Comparison of ENCODE assay signal across 2 cellular contexts in the genomic region with DNA sequence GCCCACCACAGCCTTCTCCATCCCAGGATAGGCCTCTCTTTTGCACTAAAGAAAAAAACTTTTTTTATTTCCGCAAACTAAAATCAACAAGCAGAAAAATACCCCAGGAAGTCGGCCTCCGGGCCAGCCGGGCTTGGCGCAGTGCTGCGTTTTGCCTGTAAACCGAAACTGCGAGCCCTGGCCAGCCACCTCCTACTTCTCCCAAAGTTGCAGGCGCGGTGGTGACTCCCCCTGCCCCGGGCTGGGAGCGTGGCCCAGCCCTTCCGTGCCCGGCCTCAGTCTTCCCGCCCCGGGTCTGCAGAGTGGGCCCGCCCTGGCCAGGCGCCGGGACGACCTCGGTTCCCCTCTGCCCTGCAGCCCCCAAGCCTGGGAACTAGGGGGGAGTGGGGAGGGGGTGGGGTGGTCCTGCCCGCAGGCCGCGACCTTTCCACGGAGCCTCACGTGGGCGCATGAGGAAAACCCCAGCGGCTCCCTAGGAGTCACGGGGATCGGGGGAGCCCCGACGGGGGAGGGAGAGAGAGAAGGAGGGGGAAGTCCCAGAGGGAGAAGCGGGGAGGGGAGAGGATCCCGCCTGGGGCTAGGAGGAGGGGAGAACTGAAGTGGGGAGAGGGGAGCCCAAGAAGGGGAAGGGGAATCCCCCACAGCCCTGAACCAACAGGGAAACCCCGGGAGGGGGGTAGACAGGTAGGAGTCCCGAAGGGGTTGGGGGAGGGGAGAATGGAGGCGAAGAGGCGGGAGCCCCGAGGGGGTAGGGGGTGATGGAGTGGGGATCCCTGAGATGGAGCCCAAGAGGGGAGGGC.
TF ChIP-seq lines count a peak whose summit lies in the region.

No MANE protein-coding gene starts in this region.

TF ChIP-seq in IMR-90, 13 proteins besides CTCF, POLR2A, EP300 and RAD21:
- TF ChIP-seq BHLHE40 (IDR thresholded peaks at IDR 0.05; ENCODE audit: low read depth, low read length) (peak; percentile 75), FOS (IDR thresholded peaks at IDR 0.05; ENCODE audit: low read depth, low read length) (no peak), CHD1 (IDR thresholded peaks at IDR 0.05; ENCODE audit: low read depth, low read length) (peak; percentile 62), MAZ (IDR thresholded peaks at IDR 0.05; ENCODE audit: borderline replicate concordance, low read depth, low read length) (peak; percentile 62)
- TF ChIP-seq, protein P1, sequence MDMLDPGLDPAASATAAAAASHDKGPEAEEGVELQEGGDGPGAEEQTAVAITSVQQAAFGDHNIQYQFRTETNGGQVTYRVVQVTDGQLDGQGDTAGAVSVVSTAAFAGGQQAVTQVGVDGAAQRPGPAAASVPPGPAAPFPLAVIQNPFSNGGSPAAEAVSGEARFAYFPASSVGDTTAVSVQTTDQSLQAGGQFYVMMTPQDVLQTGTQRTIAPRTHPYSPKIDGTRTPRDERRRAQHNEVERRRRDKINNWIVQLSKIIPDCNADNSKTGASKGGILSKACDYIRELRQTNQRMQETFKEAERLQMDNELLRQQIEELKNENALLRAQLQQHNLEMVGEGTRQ (IDR thresholded peaks at IDR 0.05; ENCODE audit: low read depth, low read length), result peak; percentile 58; the same call in 1 of the 2 replicates

TF ChIP-seq in H1, 55 proteins besides CTCF, POLR2A, EP300 and RAD21 (continues in another document):
- TF ChIP-seq TEAD4 (IDR thresholded peaks at IDR 0.05; ENCODE audit: low read depth, low read length) (no peak), EGR1 (IDR thresholded peaks at IDR 0.05; ENCODE audit: borderline replicate concordance, low read depth, low read length) (0 out of 2 replicates have a peak, but pooled peaks have one; percentile 44), TBP (IDR thresholded peaks at IDR 0.05; ENCODE audit: low read depth, low read length) (no peak), BRCA1 (IDR thresholded peaks at IDR 0.05; ENCODE audit: low read depth, low read length) (no peak), POU5F1 (IDR thresholded peaks at IDR 0.05; ENCODE audit: low read depth, low read length) (no peak), MAFK (IDR thresholded peaks at IDR 0.05; ENCODE audit: low read depth, low read length) (no peak), KDM5A (IDR thresholded peaks at IDR 0.05; ENCODE audit: low read length) (no peak), BCL11A (IDR thresholded peaks at IDR 0.05; ENCODE audit: low read depth in 2 of 2, low read length in 2 of 2) (no peak), SP2 (IDR thresholded peaks at IDR 0.05; ENCODE audit: low read length) (no peak), HDAC6 (IDR thresholded peaks at IDR 0.05; ENCODE audit: low read depth, low read length) (no peak), PHF8 (conservative IDR thresholded peaks at IDR 0.05; ENCODE audit: low read depth, low read length) (no peak), EZH2 (IDR thresholded peaks at IDR 0.05; ENCODE audit: low read depth, low read length, severe bottlenecking) (peak; percentile 4), CHD2 (IDR thresholded peaks at IDR 0.05; ENCODE audit: low read length) (no peak), POLR2AphosphoS5 (IDR thresholded peaks at IDR 0.05; ENCODE audit: low read depth, low read length) (peak; percentile 18; the same call in 1 of the 2 replicates), YY1 (IDR thresholded peaks at IDR 0.05; ENCODE audit: low read depth, low read length) (no peak), SP1 (IDR thresholded peaks at IDR 0.05; ENCODE audit: low read depth, low read length) (0 out of 2 replicates have a peak, but pooled peaks have one; percentile 8), SP4 (IDR thresholded peaks at IDR 0.05; ENCODE audit: low read length) (no peak), SRF (IDR thresholded peaks at IDR 0.05; ENCODE audit: low read depth, low read length) (no peak), SUZ12 (IDR thresholded peaks at IDR 0.05; ENCODE audit: low read length) (no peak; the same call in 1 of the 2 replicates), CBX5 (IDR thresholded peaks at IDR 0.05; ENCODE audit: low read depth, low read length) (no peak), CTBP2 (IDR thresholded peaks at IDR 0.05; ENCODE audit: borderline replicate concordance, insufficient read depth, insufficient read length, low read length) (peak; percentile 82), SIX5 (IDR thresholded peaks at IDR 0.05; ENCODE audit: low read depth, low read length) (no peak), SIRT6 (IDR thresholded peaks at IDR 0.05; ENCODE audit: low read length) (no peak), CREB1 (IDR thresholded peaks at IDR 0.05) (no peak), NRF1 (IDR thresholded peaks at IDR 0.05; ENCODE audit: low read depth, low read length) (no peak), CHD1 (IDR thresholded peaks at IDR 0.05; ENCODE audit: low read depth, low read length) (no peak), RBBP5 (IDR thresholded peaks at IDR 0.05; ENCODE audit: borderline replicate concordance, low read depth, low read length) (0 out of 2 replicates have a peak, but pooled peaks have one; percentile 31), CBX8 (IDR thresholded peaks at IDR 0.05; ENCODE audit: borderline replicate concordance, low read depth, low read length) (no peak), NANOG (IDR thresholded peaks at IDR 0.05; ENCODE audit: insufficient read depth, low read depth, low read length, poor library complexity, severe bottlenecking) (no peak), KDM4A (IDR thresholded peaks at IDR 0.05; ENCODE audit: low read depth, low read length, severe bottlenecking) (no peak), HDAC2 (IDR thresholded peaks at IDR 0.05; ENCODE audit: borderline replicate concordance in 1 of 2, low read depth in 2 of 2, low read length in 2 of 2) (peak in 1 of 2 experiments; percentile 46; a peak in 1 of 4 replicates), GABPA (IDR thresholded peaks at IDR 0.05; ENCODE audit: borderline replicate concordance, insufficient read depth, low read length) (no peak), ASH2L (IDR thresholded peaks at IDR 0.05; ENCODE audit: low read length) (peak; percentile 70), TAF1 (IDR thresholded peaks at IDR 0.05; ENCODE audit: low read depth, low read length) (no peak), CEBPB (IDR thresholded peaks at IDR 0.05; ENCODE audit: low read depth, low read length) (no peak), TAF7 (optimal IDR thresholded peaks at IDR 0.05; ENCODE audit: borderline replicate concordance, low read depth, low read length) (no peak), RFX5 (IDR thresholded peaks at IDR 0.05; ENCODE audit: borderline replicate concordance, low read depth, low read length) (no peak), KDM1A (IDR thresholded peaks at IDR 0.05; ENCODE audit: borderline replicate concordance, low read length) (peak; percentile 95), JUN (IDR thresholded peaks at IDR 0.05; ENCODE audit: low read depth, low read length) (no peak), RXRA (IDR thresholded peaks at IDR 0.05; ENCODE audit: insufficient read depth, low read depth, low read length) (no peak), BACH1 (IDR thresholded peaks at IDR 0.05; ENCODE audit: low read length) (no peak), JUND (IDR thresholded peaks at IDR 0.05; ENCODE audit: low read length) (no peak), RNF2 (IDR thresholded peaks at IDR 0.05; ENCODE audit: borderline replicate concordance, low read depth, low read length, missing control alignments, poor library complexity, severe bottlenecking) (no peak)
- TF ChIP-seq, protein P2, sequence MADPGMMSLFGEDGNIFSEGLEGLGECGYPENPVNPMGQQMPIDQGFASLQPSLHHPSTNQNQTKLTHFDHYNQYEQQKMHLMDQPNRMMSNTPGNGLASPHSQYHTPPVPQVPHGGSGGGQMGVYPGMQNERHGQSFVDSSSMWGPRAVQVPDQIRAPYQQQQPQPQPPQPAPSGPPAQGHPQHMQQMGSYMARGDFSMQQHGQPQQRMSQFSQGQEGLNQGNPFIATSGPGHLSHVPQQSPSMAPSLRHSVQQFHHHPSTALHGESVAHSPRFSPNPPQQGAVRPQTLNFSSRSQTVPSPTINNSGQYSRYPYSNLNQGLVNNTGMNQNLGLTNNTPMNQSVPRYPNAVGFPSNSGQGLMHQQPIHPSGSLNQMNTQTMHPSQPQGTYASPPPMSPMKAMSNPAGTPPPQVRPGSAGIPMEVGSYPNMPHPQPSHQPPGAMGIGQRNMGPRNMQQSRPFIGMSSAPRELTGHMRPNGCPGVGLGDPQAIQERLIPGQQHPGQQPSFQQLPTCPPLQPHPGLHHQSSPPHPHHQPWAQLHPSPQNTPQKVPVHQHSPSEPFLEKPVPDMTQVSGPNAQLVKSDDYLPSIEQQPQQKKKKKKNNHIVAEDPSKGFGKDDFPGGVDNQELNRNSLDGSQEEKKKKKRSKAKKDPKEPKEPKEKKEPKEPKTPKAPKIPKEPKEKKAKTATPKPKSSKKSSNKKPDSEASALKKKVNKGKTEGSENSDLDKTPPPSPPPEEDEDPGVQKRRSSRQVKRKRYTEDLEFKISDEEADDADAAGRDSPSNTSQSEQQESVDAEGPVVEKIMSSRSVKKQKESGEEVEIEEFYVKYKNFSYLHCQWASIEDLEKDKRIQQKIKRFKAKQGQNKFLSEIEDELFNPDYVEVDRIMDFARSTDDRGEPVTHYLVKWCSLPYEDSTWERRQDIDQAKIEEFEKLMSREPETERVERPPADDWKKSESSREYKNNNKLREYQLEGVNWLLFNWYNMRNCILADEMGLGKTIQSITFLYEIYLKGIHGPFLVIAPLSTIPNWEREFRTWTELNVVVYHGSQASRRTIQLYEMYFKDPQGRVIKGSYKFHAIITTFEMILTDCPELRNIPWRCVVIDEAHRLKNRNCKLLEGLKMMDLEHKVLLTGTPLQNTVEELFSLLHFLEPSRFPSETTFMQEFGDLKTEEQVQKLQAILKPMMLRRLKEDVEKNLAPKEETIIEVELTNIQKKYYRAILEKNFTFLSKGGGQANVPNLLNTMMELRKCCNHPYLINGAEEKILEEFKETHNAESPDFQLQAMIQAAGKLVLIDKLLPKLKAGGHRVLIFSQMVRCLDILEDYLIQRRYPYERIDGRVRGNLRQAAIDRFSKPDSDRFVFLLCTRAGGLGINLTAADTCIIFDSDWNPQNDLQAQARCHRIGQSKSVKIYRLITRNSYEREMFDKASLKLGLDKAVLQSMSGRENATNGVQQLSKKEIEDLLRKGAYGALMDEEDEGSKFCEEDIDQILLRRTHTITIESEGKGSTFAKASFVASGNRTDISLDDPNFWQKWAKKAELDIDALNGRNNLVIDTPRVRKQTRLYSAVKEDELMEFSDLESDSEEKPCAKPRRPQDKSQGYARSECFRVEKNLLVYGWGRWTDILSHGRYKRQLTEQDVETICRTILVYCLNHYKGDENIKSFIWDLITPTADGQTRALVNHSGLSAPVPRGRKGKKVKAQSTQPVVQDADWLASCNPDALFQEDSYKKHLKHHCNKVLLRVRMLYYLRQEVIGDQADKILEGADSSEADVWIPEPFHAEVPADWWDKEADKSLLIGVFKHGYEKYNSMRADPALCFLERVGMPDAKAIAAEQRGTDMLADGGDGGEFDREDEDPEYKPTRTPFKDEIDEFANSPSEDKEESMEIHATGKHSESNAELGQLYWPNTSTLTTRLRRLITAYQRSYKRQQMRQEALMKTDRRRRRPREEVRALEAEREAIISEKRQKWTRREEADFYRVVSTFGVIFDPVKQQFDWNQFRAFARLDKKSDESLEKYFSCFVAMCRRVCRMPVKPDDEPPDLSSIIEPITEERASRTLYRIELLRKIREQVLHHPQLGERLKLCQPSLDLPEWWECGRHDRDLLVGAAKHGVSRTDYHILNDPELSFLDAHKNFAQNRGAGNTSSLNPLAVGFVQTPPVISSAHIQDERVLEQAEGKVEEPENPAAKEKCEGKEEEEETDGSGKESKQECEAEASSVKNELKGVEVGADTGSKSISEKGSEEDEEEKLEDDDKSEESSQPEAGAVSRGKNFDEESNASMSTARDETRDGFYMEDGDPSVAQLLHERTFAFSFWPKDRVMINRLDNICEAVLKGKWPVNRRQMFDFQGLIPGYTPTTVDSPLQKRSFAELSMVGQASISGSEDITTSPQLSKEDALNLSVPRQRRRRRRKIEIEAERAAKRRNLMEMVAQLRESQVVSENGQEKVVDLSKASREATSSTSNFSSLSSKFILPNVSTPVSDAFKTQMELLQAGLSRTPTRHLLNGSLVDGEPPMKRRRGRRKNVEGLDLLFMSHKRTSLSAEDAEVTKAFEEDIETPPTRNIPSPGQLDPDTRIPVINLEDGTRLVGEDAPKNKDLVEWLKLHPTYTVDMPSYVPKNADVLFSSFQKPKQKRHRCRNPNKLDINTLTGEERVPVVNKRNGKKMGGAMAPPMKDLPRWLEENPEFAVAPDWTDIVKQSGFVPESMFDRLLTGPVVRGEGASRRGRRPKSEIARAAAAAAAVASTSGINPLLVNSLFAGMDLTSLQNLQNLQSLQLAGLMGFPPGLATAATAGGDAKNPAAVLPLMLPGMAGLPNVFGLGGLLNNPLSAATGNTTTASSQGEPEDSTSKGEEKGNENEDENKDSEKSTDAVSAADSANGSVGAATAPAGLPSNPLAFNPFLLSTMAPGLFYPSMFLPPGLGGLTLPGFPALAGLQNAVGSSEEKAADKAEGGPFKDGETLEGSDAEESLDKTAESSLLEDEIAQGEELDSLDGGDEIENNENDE (IDR thresholded peaks at IDR 0.05; ENCODE audit: insufficient replicate concordance, low read length), result no peak
- TF ChIP-seq, protein P3, sequence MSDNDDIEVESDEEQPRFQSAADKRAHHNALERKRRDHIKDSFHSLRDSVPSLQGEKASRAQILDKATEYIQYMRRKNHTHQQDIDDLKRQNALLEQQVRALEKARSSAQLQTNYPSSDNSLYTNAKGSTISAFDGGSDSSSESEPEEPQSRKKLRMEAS (IDR thresholded peaks at IDR 0.05), result 0 out of 2 replicates have a peak, but pooled peaks have one; percentile 7
- TF ChIP-seq, protein P1 (IDR thresholded peaks at IDR 0.05; ENCODE audit: low read length), result no peak
- TF ChIP-seq, protein P4, sequence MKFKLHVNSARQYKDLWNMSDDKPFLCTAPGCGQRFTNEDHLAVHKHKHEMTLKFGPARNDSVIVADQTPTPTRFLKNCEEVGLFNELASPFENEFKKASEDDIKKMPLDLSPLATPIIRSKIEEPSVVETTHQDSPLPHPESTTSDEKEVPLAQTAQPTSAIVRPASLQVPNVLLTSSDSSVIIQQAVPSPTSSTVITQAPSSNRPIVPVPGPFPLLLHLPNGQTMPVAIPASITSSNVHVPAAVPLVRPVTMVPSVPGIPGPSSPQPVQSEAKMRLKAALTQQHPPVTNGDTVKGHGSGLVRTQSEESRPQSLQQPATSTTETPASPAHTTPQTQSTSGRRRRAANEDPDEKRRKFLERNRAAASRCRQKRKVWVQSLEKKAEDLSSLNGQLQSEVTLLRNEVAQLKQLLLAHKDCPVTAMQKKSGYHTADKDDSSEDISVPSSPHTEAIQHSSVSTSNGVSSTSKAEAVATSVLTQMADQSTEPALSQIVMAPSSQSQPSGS (IDR thresholded peaks at IDR 0.05; ENCODE audit: low read length), result no peak
- TF ChIP-seq, protein P5, sequence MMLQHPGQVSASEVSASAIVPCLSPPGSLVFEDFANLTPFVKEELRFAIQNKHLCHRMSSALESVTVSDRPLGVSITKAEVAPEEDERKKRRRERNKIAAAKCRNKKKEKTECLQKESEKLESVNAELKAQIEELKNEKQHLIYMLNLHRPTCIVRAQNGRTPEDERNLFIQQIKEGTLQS (IDR thresholded peaks at IDR 0.05; ENCODE audit: insufficient read depth, low read depth, low read length), result no peak
